Comparison of ENCODE assay signal across 7 cellular contexts in genomic region chr9:39663020-39663419, GRCh38.
DNase-seq lines count a peak whose midpoint lies in the region; ATAC-seq, FAIRE-seq and TF ChIP-seq lines count a peak whose summit lies in the region.
"Not testable (repeated sequence)": the region's sequence is repeated elsewhere in the genome, so short reads cannot be mapped to it uniquely, and the experiment has no call there.

No MANE protein-coding gene starts in this region.

- TF ChIP-seq POLR2A in K562 (conservative IDR thresholded peaks at IDR 0.05): not testable (repeated sequence)

- not testable (repeated sequence) for TF ChIP-seq CTCF in K562 (IDR thresholded peaks at IDR 0.05 in 2 of 3, conservative IDR thresholded peaks at IDR 0.05 in 1 of 3; ENCODE audit: insufficient read depth in 2 of 3, low read depth in 1 of 3, low read length in 3 of 3); mucosa of descending colon (IDR thresholded peaks at IDR 0.05)

- not testable (repeated sequence) for TF ChIP-seq EP300 in K562 (IDR thresholded peaks at IDR 0.05; ENCODE audit: low read length)

- H3K36me3 Mint-ChIP-seq in T-helper 17 cell (ENCODE audit: low read depth): not testable (repeated sequence)

- H3K9ac ChIP-seq in K562 (ENCODE audit: insufficient read depth in 1 of 2, low read depth in 2 of 2, low read length in 2 of 2): not testable (repeated sequence)

- H3K4me3 Mint-ChIP-seq in T-helper 17 cell: not testable (repeated sequence)

- not testable (repeated sequence) for DNase-seq in T-helper 17 cell; K562 (ENCODE audit: extremely low read depth in 1 of 4, low spot score in 3 of 4); mucosa of descending colon

- not testable (repeated sequence) for H3K4me3 ChIP-seq in K562, mucosa of descending colon

- not testable (repeated sequence) for H4K20me1 ChIP-seq in K562 (replicated peaks; ENCODE audit: control insufficient read depth, insufficient read depth, low read length)

- not testable (repeated sequence) for H3K4me1 Mint-ChIP-seq in T-helper 17 cell

- not testable (repeated sequence) for H3K27me3 Mint-ChIP-seq in T-helper 17 cell

- CTCF ChIA-PET in K562 (lab: Yijun Ruan, JAX; ENCODE audit: low intra/inter-chr PET ratio): not testable (repeated sequence)

- FAIRE-seq in K562 (lab: Jason Lieb, UNC): not testable (repeated sequence)

- TF ChIP-seq RAD21 in K562 (CRISPR knock-in tag; conservative IDR thresholded peaks at IDR 0.05 in 1 of 2, IDR thresholded peaks at IDR 0.05 in 1 of 2): not testable (repeated sequence)

- no CpG with 5 or more reads among the region's 8 CpGs for WGBS in K562 (ENCODE audit: insufficient coverage, low coverage, missing lambda C conversion rate)

- in situ Hi-C loops in K562 (cut with MboI): not testable (repeated sequence)

- POLR2A ChIA-PET in K562 (lab: Yijun Ruan, JAX): not testable (repeated sequence)

- not testable (repeated sequence) for H3K9me1 ChIP-seq in K562 (ENCODE audit: control insufficient read depth, insufficient read depth, low read length)

- H3K4me1 ChIP-seq in K562 (replicated peaks in 1 of 2; ENCODE audit: control insufficient read depth in 2 of 2, insufficient read depth in 2 of 2, low read length in 2 of 2); mucosa of descending colon (ENCODE audit: low read depth): not testable (repeated sequence)

- not testable (repeated sequence) for H2AFZ ChIP-seq in K562 (ENCODE audit: low read depth, low read length)

- ATAC-seq in GM18502 (IDR thresholded peaks at IDR 0.05; ENCODE audit: poor library complexity, unreplicated experiment) (peak; percentile 53), GM18907 (IDR thresholded peaks at IDR 0.05; ENCODE audit: unreplicated experiment) (peak; percentile 58), GM21529 (IDR thresholded peaks at IDR 0.05; ENCODE audit: unreplicated experiment) (peak; percentile 55), HG03280 (IDR thresholded peaks at IDR 0.05; ENCODE audit: unreplicated experiment) (peak; percentile 61), T-helper 17 cell (peak; percentile 51), K562 (peak; percentile 72; the same call in 2 of the 3 replicates), mucosa of descending colon (peak; percentile 43)

- intact Hi-C loops in K562 (cut with micrococcal nuclease); mucosa of descending colon (cut with DNase I, micrococcal nuclease): not testable (repeated sequence)

- H3K27me3 ChIP-seq in K562 (ENCODE audit: control insufficient read depth in 2 of 2, insufficient read depth in 2 of 2, low read length in 2 of 2): not testable (repeated sequence)

- H3K27ac ChIP-seq in K562 (ENCODE audit: extremely low read depth, low read depth, low read length): not testable (repeated sequence)

- H3K27ac Mint-ChIP-seq in T-helper 17 cell: not testable (repeated sequence)

- H3K9me3 ChIP-seq in T-helper 17 cell (ENCODE audit: control insufficient read depth, low read length, poor library complexity, severe bottlenecking); K562 (replicated peaks; ENCODE audit: control insufficient read depth, insufficient read depth, low read depth, low read length); mucosa of descending colon: not testable (repeated sequence)

- H3K4me2 ChIP-seq in K562 (ENCODE audit: insufficient read depth, low read length): not testable (repeated sequence)

- not testable (repeated sequence) for H3K79me2 ChIP-seq in K562 (ENCODE audit: control insufficient read depth, insufficient read depth, low read length)

- BruUV-seq in K562 (replicated peaks; lab: Mats Ljungman, UMichigan): not testable (repeated sequence)

- H3K36me3 ChIP-seq in K562 (ENCODE audit: control insufficient read depth, insufficient read depth, low read length); mucosa of descending colon (ENCODE audit: low read depth): not testable (repeated sequence)
